Comparison of ENCODE assay signal across 20 cellular contexts in genomic region chr15:93932164-93932776, GRCh38.
A peak's percentile ranks its signal among the peaks of the same experiment; 100 is the strongest.
DNase-seq lines count a peak whose midpoint lies in the region; ATAC-seq and FAIRE-seq lines count a peak whose summit lies in the region.
"Had no signal": no experiment of that assay in that cellular context is flagged by ENCODE, and none has a peak within 500 bp of the region (broad histone marks: within the 10 kb centered on the region; RNA-seq: fewer than 3 reads in every experiment).

No MANE protein-coding gene starts in this region.

- intact Hi-C loops in naive thymus-derived CD4-positive, alpha-beta T cell (cut with micrococcal nuclease): no loop called here

- H3K4me1 Mint-ChIP-seq in naive thymus-derived CD4-positive, alpha-beta T cell: peaks cover 0 to 12% (median 0%) of the 10 kb centered on the region in 7 donors
- H3K4me1 Mint-ChIP-seq: neural crest cell had no signal

- no peaks in the 10 kb centered on the region for H3K4me1 ChIP-seq in naive thymus-derived CD4-positive, alpha-beta T cell (ENCODE audit: control insufficient read depth in 2 of 2, insufficient read depth in 2 of 2, low read length in 2 of 2)

- ATAC-seq in HG02588 (IDR thresholded peaks at IDR 0.05; ENCODE audit: unreplicated experiment) (peak; percentile 79), HG03432 (IDR thresholded peaks at IDR 0.05; ENCODE audit: unreplicated experiment) (peak; percentile 82)
- no peak for ATAC-seq in naive thymus-derived CD4-positive, alpha-beta T cell
- ATAC-seq: foreskin keratinocyte, left cardiac atrium had no signal

- CTCF ChIA-PET in naive thymus-derived CD4-positive, alpha-beta T cell (lab: Charles Lee): no interaction called here

- peak overlapping the region; percentile 16; the same call in 1 of the 2 replicates for H3K4me3 ChIP-seq in GM08714 (ENCODE audit: low read length)
- H3K4me3 ChIP-seq in naive thymus-derived CD4-positive, alpha-beta T cell (ENCODE audit: low read length): no peak overlapping the region
- H3K4me3 ChIP-seq: smooth muscle cell had no signal

- H3K4me3 Mint-ChIP-seq in naive thymus-derived CD4-positive, alpha-beta T cell: peak overlapping the region in 1 of 10 donors; percentile 17
- H3K4me3 Mint-ChIP-seq: activated naive CD4-positive, alpha-beta T cell treated with anti-CD3 and anti-CD28 coated beads, Interleukin-2, amount 10 ng/mL, durations not matched to agents 7 days and 5 days; neural crest cell had no signal

- H3K27me3 Mint-ChIP-seq in naive thymus-derived CD4-positive, alpha-beta T cell: peaks cover 3 to 30% (median 8%) of the 10 kb centered on the region in 5 donors
- H3K27me3 Mint-ChIP-seq: activated naive CD4-positive, alpha-beta T cell treated with anti-CD3 and anti-CD28 coated beads, Interleukin-2, amount 10 ng/mL, durations not matched to agents 7 days and 5 days had no signal

- DNase-seq in GM19239 (ENCODE audit: insufficient read length, low spot score) (peak; percentile 8), NCI-H1417 treated with DMSO at 0.1 percent for 48 hours (lab: John Stamatoyannopoulos, UW) (no peak), hypothalamus (lab: John Stamatoyannopoulos, UW) (no peak), DMS114 treated with DMSO at 0.1 percent for 48 hours (lab: John Stamatoyannopoulos, UW; ENCODE audit: unreplicated experiment) (no peak)
- DNase-seq in naive thymus-derived CD4-positive, alpha-beta T cell: no peak
- DNase-seq: activated CD4-positive, alpha-beta T cell treated with anti-CD3 and anti-CD28 coated beads for 4 hours; activated naive CD4-positive, alpha-beta T cell treated with anti-CD3 and anti-CD28 coated beads, Interleukin-2, amount 10 ng/mL, durations not matched to agents 7 days and 5 days; BE2C; cortex of kidney; foreskin keratinocyte; GDM1; left cardiac atrium; NCI-H1436; NCI-H82; trophoblast cell had no signal

- H3K36me3 Mint-ChIP-seq in naive thymus-derived CD4-positive, alpha-beta T cell: no peaks in the 10 kb centered on the region
- H3K36me3 Mint-ChIP-seq: activated naive CD4-positive, alpha-beta T cell treated with anti-CD3 and anti-CD28 coated beads, Interleukin-2, amount 10 ng/mL, durations not matched to agents 7 days and 5 days had no signal

- no peaks in the 10 kb centered on the region for H3K27me3 ChIP-seq in naive thymus-derived CD4-positive, alpha-beta T cell (ENCODE audit: control insufficient read depth in 2 of 2, insufficient read depth in 2 of 2, low read length in 2 of 2)
- H3K27me3 ChIP-seq: BE2C, foreskin keratinocyte had no signal

- no peaks in the 10 kb centered on the region for H3K36me3 ChIP-seq in naive thymus-derived CD4-positive, alpha-beta T cell (ENCODE audit: control insufficient read depth in 2 of 3, insufficient read depth in 3 of 3, low read length in 3 of 3)
- H3K36me3 ChIP-seq: BE2C had no signal

- peaks cover 0 to 4% (median 0%) of the 10 kb centered on the region in 11 donors for H3K9me3 Mint-ChIP-seq in naive thymus-derived CD4-positive, alpha-beta T cell
- H3K9me3 Mint-ChIP-seq: activated naive CD4-positive, alpha-beta T cell treated with anti-CD3 and anti-CD28 coated beads, Interleukin-2, amount 10 ng/mL, durations not matched to agents 7 days and 5 days; neural crest cell had no signal

- POLR2A ChIA-PET in naive thymus-derived CD4-positive, alpha-beta T cell (lab: Charles Lee): no interaction called here

- peak overlapping the region in 1 of 9 donors; percentile 6 for H3K27ac Mint-ChIP-seq in naive thymus-derived CD4-positive, alpha-beta T cell
- H3K27ac Mint-ChIP-seq: activated naive CD4-positive, alpha-beta T cell treated with anti-CD3 and anti-CD28 coated beads, Interleukin-2, amount 10 ng/mL, durations not matched to agents 7 days and 5 days had no signal

- no peak overlapping the region for H3K27ac ChIP-seq in naive thymus-derived CD4-positive, alpha-beta T cell (ENCODE audit: low read depth, low read length)
- H3K27ac ChIP-seq: foreskin keratinocyte had no signal

- FAIRE-seq in GM19239 (lab: Jason Lieb, UNC): peak; percentile 80

- H3K9me3 ChIP-seq in naive thymus-derived CD4-positive, alpha-beta T cell (ENCODE audit: control insufficient read depth in 2 of 3, low read length in 3 of 3): no peaks in the 10 kb centered on the region
- H3K9me3 ChIP-seq: BE2C had no signal
